ENCODE assay signal across 11 cellular contexts in the genomic region with DNA sequence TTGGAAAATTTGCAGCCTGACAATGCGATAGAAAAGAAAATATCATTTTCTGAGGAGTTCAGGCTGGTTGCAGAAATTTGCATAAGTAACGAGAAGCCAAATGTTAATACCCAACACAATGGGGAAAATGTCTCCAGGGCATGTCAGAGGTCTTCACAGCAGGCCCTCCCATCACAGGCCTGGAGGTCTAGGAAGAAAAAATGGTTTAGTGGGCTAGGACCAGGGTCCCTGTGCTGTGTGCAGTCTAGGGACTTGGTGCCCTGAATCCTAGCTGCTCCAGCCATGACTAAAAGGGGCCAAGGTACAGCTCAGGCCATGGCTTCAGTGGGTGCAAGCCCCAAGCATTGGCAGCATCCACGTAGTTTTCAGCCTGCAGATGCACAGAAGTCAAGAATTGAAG.
"Had no signal": no experiment of that assay in that cellular context is flagged by ENCODE, and none has a peak within 500 bp of the region (broad histone marks: within the 10 kb centered on the region; RNA-seq: fewer than 3 reads in every experiment).

No MANE protein-coding gene starts in this region.

- H2AFZ ChIP-seq: GM23248, GM23338 had no signal

- H3K4me3 ChIP-seq: GM23248, GM23338, HAP-1 had no signal

- DNase-seq: GM23248, GOT3, H7, H9, HCEC 1CT, HFFc6 had no signal

- H3K4me3 Mint-ChIP-seq: GM23338, H9, HFFc6 had no signal

- FAIRE-seq: H1, H54 had no signal

- H3K4me1 ChIP-seq: HAP-1 had no signal

- H3K27ac ChIP-seq: GM23248 had no signal

- H3K9ac ChIP-seq: GM23248 had no signal

- H3K4me1 Mint-ChIP-seq: GM23338, H9 had no signal

- ATAC-seq: GM23338, HCT116 had no signal

- H3K4me2 ChIP-seq: GM23338 had no signal

- H3K27ac Mint-ChIP-seq: GM23338, H9, HFFc6 had no signal

- H3K36me3 ChIP-seq: HAP-1 had no signal
